In the genomic region with DNA sequence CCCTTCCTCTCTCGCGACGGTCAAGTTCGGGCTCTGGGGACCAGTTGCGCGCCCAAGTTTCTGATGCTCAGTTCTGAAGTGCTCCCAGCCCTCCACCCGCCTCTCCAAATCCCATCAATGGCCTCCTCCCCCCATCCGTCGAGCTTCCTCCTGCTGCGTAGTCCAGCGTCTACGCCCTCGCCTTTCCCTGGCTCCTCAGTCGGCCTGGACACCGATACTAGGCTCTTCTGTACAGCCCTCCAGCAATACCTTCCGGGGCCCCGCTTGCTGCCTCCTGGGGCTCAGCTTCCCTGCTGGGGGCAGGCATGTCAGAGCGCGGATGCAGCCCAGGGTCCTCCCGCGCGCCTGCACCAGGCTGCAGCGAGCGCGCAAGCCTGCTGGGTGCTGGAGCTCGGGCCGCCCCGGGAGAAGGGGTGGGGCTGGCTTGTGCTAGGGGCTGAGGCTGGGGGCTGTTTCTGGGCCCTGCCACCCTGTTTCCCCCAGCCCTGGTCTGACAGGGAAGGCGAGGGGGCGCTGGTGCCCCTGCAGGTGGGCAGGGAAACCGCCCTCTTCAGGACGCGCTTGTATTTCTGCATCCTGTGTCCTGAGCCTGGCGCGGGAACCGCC, we compare ENCODE assay signal across 1 cellular context.
TF ChIP-seq lines count a peak whose summit lies in the region.

No MANE protein-coding gene starts in this region.

TF ChIP-seq in WTC11, 78 proteins besides CTCF, POLR2A, EP300 and RAD21 (continued from another document):
- TF ChIP-seq PRDM15 (CRISPR knock-in tag; IDR thresholded peaks at IDR 0.05) (no peak), ETV6 (CRISPR knock-in tag; IDR thresholded peaks at IDR 0.05) (peak; percentile 25; the same call in 1 of the 2 replicates), ZNF423 (CRISPR knock-in tag; IDR thresholded peaks at IDR 0.05) (peak; percentile 70), ZNF263 (CRISPR knock-in tag; IDR thresholded peaks at IDR 0.05; ENCODE audit: low read depth) (peak; percentile 59; the same call in 1 of the 2 replicates)
- TF ChIP-seq, protein P1, sequence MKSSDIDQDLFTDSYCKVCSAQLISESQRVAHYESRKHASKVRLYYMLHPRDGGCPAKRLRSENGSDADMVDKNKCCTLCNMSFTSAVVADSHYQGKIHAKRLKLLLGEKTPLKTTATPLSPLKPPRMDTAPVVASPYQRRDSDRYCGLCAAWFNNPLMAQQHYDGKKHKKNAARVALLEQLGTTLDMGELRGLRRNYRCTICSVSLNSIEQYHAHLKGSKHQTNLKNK (CRISPR knock-in tag; IDR thresholded peaks at IDR 0.05), result no peak
